Comparison of ENCODE assay signal across 8 cellular contexts in the genomic region with DNA sequence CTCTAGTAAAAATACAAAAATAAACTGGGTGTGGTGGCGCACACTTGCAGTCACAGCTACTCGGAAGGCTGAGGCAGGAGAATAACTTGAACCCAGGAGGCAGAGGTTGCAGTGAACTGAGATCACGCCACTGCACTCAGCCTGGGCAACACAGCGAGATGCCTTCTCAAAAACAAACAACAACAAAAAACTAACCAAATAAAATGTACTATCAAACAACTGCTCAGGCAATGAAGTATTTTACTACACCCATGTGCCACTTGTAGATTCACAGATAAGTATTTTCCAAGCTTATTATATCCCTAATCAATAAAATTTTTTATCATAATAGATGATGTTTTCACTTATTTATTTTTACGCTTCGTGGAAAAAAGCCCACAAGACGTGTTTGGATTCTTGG.
DNase-seq lines count a peak whose midpoint lies in the region; ATAC-seq and TF ChIP-seq lines count a peak whose summit lies in the region.

No MANE protein-coding gene starts in this region.

- H3K36me3 Mint-ChIP-seq in stimulated activated naive CD8-positive, alpha-beta T cell treated with anti-CD3 and anti-CD28 coated beads, Interleukin-15, Interleukin-2, amounts not matched to agents 100 ng/mL and 50 ng/mL, for 24 hours (ENCODE audit: low read depth) = no peaks in the 10 kb centered on the region

- H3K9me3 ChIP-seq in mucosa of rectum (ENCODE audit: control insufficient read depth in 2 of 2, low read length in 2 of 2) = no peaks in the 10 kb centered on the region

- H3K4me3 Mint-ChIP-seq in stimulated activated naive CD8-positive, alpha-beta T cell treated with anti-CD3 and anti-CD28 coated beads, Interleukin-15, Interleukin-2, amounts not matched to agents 100 ng/mL and 50 ng/mL, for 24 hours = peak overlapping the region; percentile 98

- no peaks in the 10 kb centered on the region for H3K36me3 ChIP-seq in mucosa of rectum (ENCODE audit: control insufficient read depth in 2 of 2, insufficient read depth in 2 of 2, low read length in 2 of 2)

- no peaks in the 10 kb centered on the region for H3K27me3 ChIP-seq in mucosa of rectum (ENCODE audit: control insufficient read depth in 2 of 2, insufficient read depth in 2 of 2, low read length in 2 of 2)

- peak overlapping the region; percentile 65 to 71 for H3K4me3 ChIP-seq in cardiac fibroblast (replicated peaks in 1 of 2; ENCODE audit: low read depth in 2 of 2, low read length in 2 of 2)
- H3K4me3 ChIP-seq in mucosa of rectum (ENCODE audit: low read length in 2 of 2) = peak overlapping the region; percentile 76 to 87

- no peak for DNase-seq in stimulated activated naive CD8-positive, alpha-beta T cell treated with anti-CD3 and anti-CD28 coated beads, Interleukin-15, Interleukin-2, amounts not matched to agents 100 U/mL and 50 U/mL, for 24 hours
- DNase-seq in cardiac fibroblast (ENCODE audit: low read depth in 2 of 2) (no peak), NCI-H774 (lab: John Stamatoyannopoulos, UW) (no peak), SIG-M5 treated with dmso at 0.1 percent for 504 hours (lab: John Stamatoyannopoulos, UW; ENCODE audit: unreplicated experiment) (no peak), GDM1 (lab: John Stamatoyannopoulos, UW) (no peak)

- ATAC-seq in stimulated activated naive CD8-positive, alpha-beta T cell treated with anti-CD3 and anti-CD28 coated beads, Interleukin-15, Interleukin-2, amounts not matched to agents 100 U/mL and 50 U/mL, for 24 hours = no peak
- no peak for ATAC-seq in activated CD4-positive, CD25-positive, alpha-beta regulatory T cell treated with anti-CD3 and anti-CD28 coated beads, Interleukin-2, amount 50 U/mL, for 24 hours

- H3K27ac Mint-ChIP-seq in stimulated activated naive CD8-positive, alpha-beta T cell treated with anti-CD3 and anti-CD28 coated beads, Interleukin-15, Interleukin-2, amounts not matched to agents 100 ng/mL and 50 ng/mL, for 24 hours = peak overlapping the region; percentile 99

- H3K9ac ChIP-seq in mucosa of rectum (ENCODE audit: low read depth in 1 of 2, low read length in 2 of 2) = peak overlapping the region; percentile 89 to 95

- H3K4me1 Mint-ChIP-seq in stimulated activated naive CD8-positive, alpha-beta T cell treated with anti-CD3 and anti-CD28 coated beads, Interleukin-15, Interleukin-2, amounts not matched to agents 100 ng/mL and 50 ng/mL, for 24 hours (ENCODE audit: low read depth) = peaks cover 18% of the 10 kb centered on the region

- H3K27me3 Mint-ChIP-seq in stimulated activated naive CD8-positive, alpha-beta T cell treated with anti-CD3 and anti-CD28 coated beads, Interleukin-15, Interleukin-2, amounts not matched to agents 100 ng/mL and 50 ng/mL, for 24 hours = no peaks in the 10 kb centered on the region

- H3K27ac ChIP-seq in mucosa of rectum (ENCODE audit: low read depth in 2 of 2, low read length in 2 of 2) = peak overlapping the region; percentile 97

- H3K9me3 Mint-ChIP-seq in stimulated activated naive CD8-positive, alpha-beta T cell treated with anti-CD3 and anti-CD28 coated beads, Interleukin-15, Interleukin-2, amounts not matched to agents 100 ng/mL and 50 ng/mL, for 24 hours = no peaks in the 10 kb centered on the region

- H3K4me1 ChIP-seq in mucosa of rectum (ENCODE audit: control insufficient read depth in 2 of 2, insufficient read depth in 2 of 2, low read length in 2 of 2) = no peaks in the 10 kb centered on the region

- TF ChIP-seq CTCF in cardiac fibroblast (IDR thresholded peaks at IDR 0.05; ENCODE audit: low read depth, low read length) = no peak
